In the genomic region with DNA sequence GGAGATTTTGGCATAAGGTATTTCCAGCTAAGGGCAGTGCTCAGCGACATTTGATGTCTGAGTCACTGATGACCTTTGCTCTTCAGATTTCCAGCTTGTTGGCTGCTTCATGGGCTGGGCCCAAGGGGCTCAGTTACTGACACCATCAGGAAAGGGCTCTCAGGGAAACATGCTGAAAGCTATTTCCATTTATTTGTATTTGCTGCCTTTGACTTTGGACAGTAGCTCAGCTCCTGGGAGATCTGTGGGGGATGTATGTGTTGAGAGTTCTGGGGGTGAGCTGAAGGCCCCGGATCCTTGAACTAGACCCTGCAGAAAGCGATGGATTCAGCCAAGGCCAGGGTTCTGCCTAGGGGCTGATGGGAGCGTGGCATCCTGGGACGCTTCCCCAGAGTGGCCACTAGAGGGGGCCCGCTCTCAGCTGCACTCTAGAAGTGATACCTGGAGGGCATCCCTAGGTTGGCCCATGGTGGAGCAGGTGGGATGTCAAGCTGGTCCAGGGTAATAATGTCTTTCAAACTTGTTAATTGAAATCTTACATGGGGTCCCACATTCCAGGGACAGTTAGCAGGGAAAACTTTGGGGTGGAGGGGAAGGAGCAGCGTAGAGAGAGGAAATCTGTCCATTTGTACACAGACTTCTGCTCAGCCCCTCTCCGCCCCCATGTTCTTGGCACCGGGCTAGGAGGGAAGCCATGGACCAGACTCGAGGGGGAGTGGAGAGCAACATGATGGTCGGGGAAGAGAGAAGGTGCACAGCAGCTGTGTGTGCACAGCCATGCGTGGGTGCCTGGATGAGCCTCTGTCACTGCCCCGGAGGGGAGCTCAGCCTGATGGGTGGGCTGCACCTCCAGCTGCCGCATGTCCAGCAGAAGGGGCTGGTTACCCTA, we compare ENCODE assay signal across 9 cellular contexts. TPM values are rescaled to one million over a fixed set of nuclear protein-coding genes. Genes with fewer than 3 reads are reported as not detected.
DNase-seq lines count a peak whose midpoint lies in the region; ATAC-seq, FAIRE-seq and TF ChIP-seq lines count a peak whose summit lies in the region.
"Had no signal": no experiment of that assay in that cellular context is flagged by ENCODE, and none has a peak within 500 bp of the region (broad histone marks: within the 10 kb centered on the region; RNA-seq: fewer than 3 reads in every experiment).

No MANE protein-coding gene starts in this region.

- H3K36me3 Mint-ChIP-seq in chondrocyte (ENCODE audit: low read depth) = peaks cover 14% of the 10 kb centered on the region

- FAIRE-seq in D721Med (lab: Jason Lieb, UNC) = no peak

- ATAC-seq in GM21390 (IDR thresholded peaks at IDR 0.05; ENCODE audit: unreplicated experiment) (peak; percentile 77), lower lobe of right lung (peak; percentile 73 to 85), HG03025 (IDR thresholded peaks at IDR 0.05; ENCODE audit: low FRiP score, unreplicated experiment) (no peak)

- intact Hi-C loops in lower lobe of right lung (cut with DNase I) = no loop called here

- peaks cover 8% of the 10 kb centered on the region for H3K9me3 Mint-ChIP-seq in chondrocyte (ENCODE audit: low read depth)

- peak; percentile 82 for TF ChIP-seq CTCF in D721Med (IDR thresholded peaks at IDR 0.05; ENCODE audit: insufficient read depth, missing control alignments)
- TF ChIP-seq CTCF in WI38 (IDR thresholded peaks at IDR 0.05; ENCODE audit: low read depth, low read length) = peak; percentile 98
- peak; percentile 91 for TF ChIP-seq CTCF in chondrocyte (IDR thresholded peaks at IDR 0.05)
- peak; percentile 93 for TF ChIP-seq CTCF in lower lobe of right lung (IDR thresholded peaks at IDR 0.05)

- no peak for TF ChIP-seq EP300 in Ishikawa (IDR thresholded peaks at IDR 0.05; ENCODE audit: borderline replicate concordance)

- no peaks in the 10 kb centered on the region for H3K9me3 ChIP-seq in lower lobe of right lung

- H3K27ac Mint-ChIP-seq in chondrocyte (ENCODE audit: unreplicated experiment) = no peak overlapping the region

- no peak overlapping the region for H3K4me3 ChIP-seq in WI38 (ENCODE audit: low read depth, low read length)
- H3K4me3 ChIP-seq in lower lobe of right lung = no peak overlapping the region

- H3K4me3 Mint-ChIP-seq in chondrocyte (ENCODE audit: unreplicated experiment) = no peak overlapping the region

- peaks cover 5% of the 10 kb centered on the region for H3K4me1 ChIP-seq in lower lobe of right lung

- H3K27me3 Mint-ChIP-seq in chondrocyte (ENCODE audit: low read depth) = no peaks in the 10 kb centered on the region

- H3K27ac ChIP-seq in lower lobe of right lung = peak overlapping the region; percentile 56

- H3K36me3 ChIP-seq in lower lobe of right lung = peaks cover 13% of the 10 kb centered on the region

- no peaks in the 10 kb centered on the region for H3K27me3 ChIP-seq in lower lobe of right lung (ENCODE audit: low read depth)

- DNase-seq in D721Med (ENCODE audit: insufficient read length, low spot score) (peak; percentile 53), chondrocyte (ENCODE audit: low spot score) (no peak), lower lobe of right lung (peak; percentile 60)
- peak; percentile 77 for DNase-seq in stimulated activated CD8-positive, alpha-beta memory T cell treated with anti-CD3 and anti-CD28 coated beads, Interleukin-4, amount 100 ng/mL, for 48 hours

- TF ChIP-seq RAD21 in Ishikawa (IDR thresholded peaks at IDR 0.05; ENCODE audit: low read depth) = peak; percentile 81

- peaks cover 33% of the 10 kb centered on the region for H3K4me1 Mint-ChIP-seq in chondrocyte (ENCODE audit: low read depth)

TF ChIP-seq in Ishikawa, 13 proteins besides CTCF, POLR2A, EP300 and RAD21:
- no peak for TF ChIP-seq EGR1 (IDR thresholded peaks at IDR 0.05)
- TF ChIP-seq TAF1 (IDR thresholded peaks at IDR 0.05; ENCODE audit: low read depth) = peak; percentile 24; the same call in 1 of the 2 replicates
- no peak for TF ChIP-seq YY1 (IDR thresholded peaks at IDR 0.05; ENCODE audit: low read depth)
TF ChIP-seq in Ishikawa: peak in this region for 1.

RNA-seq across cellular contexts. Expression of gene BTBD16, which starts 3.0 kb away (rescaled TPM):
- 0.10 to 0.29 TPM in 2 of 3 replicates, not detected in the other for total RNA-seq in chondrocyte
- 0.62 TPM for total RNA-seq in lower lobe of right lung
- total RNA-seq: T-helper 2 cell treated with Interferon-gamma antibody and Interleukin-4, amounts not matched to agents 100 ng/mL and 5 ng/mL, for 36 hours had no signal
